In the genomic region with DNA sequence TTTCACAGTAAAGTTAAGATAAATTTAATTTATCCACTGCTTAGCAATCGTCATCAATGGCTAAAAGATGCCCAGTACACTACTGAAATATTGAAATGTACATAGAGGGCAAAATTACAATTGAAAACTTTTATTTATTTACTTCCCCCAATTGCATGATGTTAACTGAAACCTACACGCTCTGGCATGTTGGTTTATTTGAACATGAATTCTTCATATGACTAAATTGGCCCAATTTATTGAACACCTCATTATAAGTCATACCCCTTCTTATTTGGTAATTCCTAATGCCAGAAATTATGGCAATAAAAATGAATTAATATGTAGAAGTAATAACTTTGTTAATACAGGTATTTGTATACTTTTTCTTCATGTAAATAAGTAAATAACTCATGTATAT, we compare ENCODE assay signal across 24 cellular contexts.
"Had no signal": no experiment of that assay in that cellular context is flagged by ENCODE, and none has a peak within 500 bp of the region (broad histone marks: within the 10 kb centered on the region; RNA-seq: fewer than 3 reads in every experiment).

No MANE protein-coding gene starts in this region.

- FAIRE-seq: kidney had no signal

- DNase-seq: kidney; left colon; left lung; lower lobe of right lung; mesendoderm; naive B cell; ovary; right lobe of liver; stimulated activated CD4-positive, alpha-beta T cell treated with anti-CD3 and anti-CD28 coated beads, Interleukin-1b, Interleukin-23, amount 100 ng/mL, for 48 hours; stimulated activated CD4-positive, alpha-beta T cell treated with anti-CD3 and anti-CD28 coated beads, Interleukin-2, amount 100 ng/mL, for 48 hours; stimulated activated CD4-positive, alpha-beta T cell treated with anti-CD3 and anti-CD28 coated beads, Interleukin-4, amount 100 ng/mL, for 4 hours; stimulated activated CD8-positive, alpha-beta memory T cell treated with anti-CD3 and anti-CD28 coated beads, Interleukin-4, amount 100 ng/mL, for 48 hours; stimulated activated naive CD4-positive, alpha-beta T cell treated with Interleukin-2 at 50 U/mL for 16 hours; stimulated activated naive CD8-positive, alpha-beta T cell treated with anti-CD3 and anti-CD28 coated beads, Interleukin-15, amount 100 ng/mL, for 72 hours; substantia nigra; uterus had no signal

- H3K27me3 Mint-ChIP-seq: naive B cell; natural killer cell treated with Interleukin-12 subunit alpha and Interleukin-12 subunit beta and Interleukin-15 and Interleukin-18, amount 100 ng/mL, for 72 hours; progenitor cell of endocrine pancreas; stimulated activated memory B cell treated with anti-CD40 and anti-IgM and Interleukin-4, amounts not matched to agents 10 μg/mL and 1 μg/mL and 100 μg/mL, for 72 hours; stimulated activated naive CD8-positive, alpha-beta T cell treated with anti-CD3 and anti-CD28 coated beads, Interleukin-15, amount 100 ng/mL, for 72 hours; type B pancreatic cell had no signal

- H3K27me3 ChIP-seq: left lung, ovary, right atrium auricular region, right lobe of liver, tibial nerve, uterus had no signal

- H3K4me1 ChIP-seq: left lung, lower lobe of right lung, right atrium auricular region, right lobe of liver, tibial nerve, uterus had no signal

- H3K4me2 ChIP-seq: smooth muscle cell had no signal

- H3K36me3 Mint-ChIP-seq: mesothelial cell of epicardium, type B pancreatic cell had no signal

- H3K4me3 Mint-ChIP-seq: mesothelial cell of epicardium; naive B cell; natural killer cell treated with Interleukin-12 subunit alpha and Interleukin-12 subunit beta and Interleukin-15 and Interleukin-18, amount 100 ng/mL, for 72 hours; stimulated activated memory B cell treated with anti-CD40 and anti-IgM and Interleukin-4, amounts not matched to agents 10 μg/mL and 1 μg/mL and 100 μg/mL, for 72 hours; stimulated activated naive CD8-positive, alpha-beta T cell treated with anti-CD3 and anti-CD28 coated beads, Interleukin-15, amount 100 ng/mL, for 72 hours; type B pancreatic cell had no signal

- H3K9me3 ChIP-seq: left lung, lower lobe of right lung, ovary, right atrium auricular region, right lobe of liver, tibial nerve, uterus had no signal

- H3K4me3 ChIP-seq: left lung, lower lobe of right lung, ovary, right atrium auricular region, right lobe of liver, smooth muscle cell, tibial nerve, uterus had no signal

- H3K4me1 Mint-ChIP-seq: naive B cell; stimulated activated memory B cell treated with anti-CD40 and anti-IgM and Interleukin-4, amounts not matched to agents 10 μg/mL and 1 μg/mL and 100 μg/mL, for 72 hours; stimulated activated naive CD8-positive, alpha-beta T cell treated with anti-CD3 and anti-CD28 coated beads, Interleukin-15, amount 100 ng/mL, for 72 hours had no signal

- ATAC-seq: left colon; left lung; lower lobe of right lung; natural killer cell treated with Interleukin-12 subunit alpha and Interleukin-12 subunit beta and Interleukin-15 and Interleukin-18, amount 100 ng/mL, for 72 hours; right lobe of liver; stimulated activated memory B cell treated with anti-CD40 and anti-IgM and Interleukin-4, amounts not matched to agents 10 μg/mL and 1 μg/mL and 100 μg/mL, for 72 hours; stimulated activated naive CD8-positive, alpha-beta T cell treated with anti-CD3 and anti-CD28 coated beads, Interleukin-15, amount 100 ng/mL, for 72 hours had no signal

- H3K27ac Mint-ChIP-seq: mesothelial cell of epicardium; naive B cell; natural killer cell treated with Interleukin-12 subunit alpha and Interleukin-12 subunit beta and Interleukin-15 and Interleukin-18, amount 100 ng/mL, for 72 hours; progenitor cell of endocrine pancreas; stimulated activated memory B cell treated with anti-CD40 and anti-IgM and Interleukin-4, amounts not matched to agents 10 μg/mL and 1 μg/mL and 100 μg/mL, for 72 hours; stimulated activated naive CD8-positive, alpha-beta T cell treated with anti-CD3 and anti-CD28 coated beads, Interleukin-15, amount 100 ng/mL, for 72 hours; type B pancreatic cell had no signal

- H3K27ac ChIP-seq: left lung, lower lobe of right lung, ovary, right atrium auricular region, right lobe of liver, tibial nerve, uterus had no signal

- H3K9me3 Mint-ChIP-seq: mesothelial cell of epicardium; stimulated activated memory B cell treated with anti-CD40 and anti-IgM and Interleukin-4, amounts not matched to agents 10 μg/mL and 1 μg/mL and 100 μg/mL, for 72 hours; type B pancreatic cell had no signal

- H3K36me3 ChIP-seq: left lung, lower lobe of right lung, ovary, right atrium auricular region, right lobe of liver, tibial nerve, uterus had no signal
